ENCODE assay signal across 8 cellular contexts in the genomic region with DNA sequence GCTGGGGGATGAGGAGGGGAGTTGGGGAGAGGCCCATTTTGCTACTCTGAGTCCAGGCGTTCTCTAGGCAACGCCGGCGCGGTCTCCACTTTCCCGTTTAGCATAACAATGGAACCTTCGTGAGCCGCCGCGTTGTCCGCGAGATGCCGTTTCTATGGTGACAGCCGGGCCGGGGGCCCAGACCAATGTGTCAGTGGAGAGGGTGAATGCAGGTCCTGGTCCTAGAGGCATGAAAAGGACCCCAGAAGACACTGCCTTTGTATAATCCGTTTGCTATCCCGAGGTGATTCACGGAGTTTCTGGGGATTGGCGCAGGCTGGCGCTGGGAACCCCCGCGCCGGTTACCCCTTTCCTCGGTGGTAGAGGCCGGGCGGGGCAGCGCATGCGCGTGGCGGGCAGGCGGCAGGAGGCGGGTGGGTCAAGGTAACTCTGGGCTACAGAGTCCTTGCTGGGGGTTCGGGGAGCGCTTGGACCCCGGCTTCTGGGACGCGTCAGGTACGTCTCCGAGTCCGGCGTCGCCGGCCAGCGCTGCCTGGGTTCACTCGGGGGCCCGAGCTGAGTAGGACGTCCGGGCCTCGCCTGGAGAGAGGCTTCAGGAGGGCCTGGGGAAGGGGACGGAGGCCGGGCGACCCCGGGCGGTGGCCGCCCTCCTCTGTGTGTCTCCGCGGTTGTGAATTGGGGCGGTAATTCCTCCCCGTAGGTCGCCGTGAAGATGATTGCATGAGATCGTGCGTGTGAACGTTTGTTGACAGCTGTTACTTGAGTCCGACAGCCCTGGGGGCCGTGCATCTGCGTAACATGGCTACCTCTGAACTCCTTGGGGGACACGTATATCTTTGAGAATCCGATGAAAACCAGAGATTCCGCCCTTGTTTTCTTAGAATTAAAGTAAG. TPM values are rescaled to one million over a fixed set of nuclear protein-coding genes. Genes with fewer than 3 reads are reported as not detected.
DNase-seq lines count a peak whose midpoint lies in the region; ATAC-seq and TF ChIP-seq lines count a peak whose summit lies in the region.

A gene (plus strand): TSS at position 383 of the 893 bp plus-strand sequence. CDS start 11,417 bp downstream, outside the sequence.
A gene (minus strand): TSS at position 137 of the 893 bp plus-strand sequence. CDS start 6,224 bp downstream, outside the sequence.

- no peaks in the 10 kb centered on the region for H3K9me3 Mint-ChIP-seq in immature natural killer cell

- no peaks in the 10 kb centered on the region for H3K27me3 ChIP-seq in smooth muscle cell (ENCODE audit: low read depth)

- peaks cover 15 to 23% of the 10 kb centered on the region in 2 donors for H3K4me1 Mint-ChIP-seq in immature natural killer cell

- H3K36me3 Mint-ChIP-seq in immature natural killer cell, result no peaks in the 10 kb centered on the region

- peak within 1 kb of the TSS; percentile 99 for H3K9ac ChIP-seq in smooth muscle cell (ENCODE audit: low read depth)

- TF ChIP-seq CTCF in AG04449 (IDR thresholded peaks at IDR 0.05; ENCODE audit: insufficient read depth, low read length, missing control alignments), result no peak
- no peak for TF ChIP-seq CTCF in smooth muscle cell (IDR thresholded peaks at IDR 0.05; ENCODE audit: borderline replicate concordance, insufficient read depth, poor library complexity, severe bottlenecking)

- peak within 1 kb of the TSS; percentile 87 for H3K4me3 ChIP-seq in AG04449 (ENCODE audit: low read depth, low read length)
- peak within 1 kb of the TSS; percentile 81 for H3K4me3 ChIP-seq in smooth muscle cell

- H3K4me1 ChIP-seq in smooth muscle cell (ENCODE audit: low read depth), result peaks cover 13% of the 10 kb centered on the region

- peak within 1 kb of the TSS; percentile 96 for H3K4me2 ChIP-seq in smooth muscle cell

- H3K79me2 ChIP-seq in smooth muscle cell (ENCODE audit: low read depth), result peaks cover 35% of the 10 kb centered on the region

- H2AFZ ChIP-seq in smooth muscle cell (ENCODE audit: low read depth), result peak within 1 kb of the TSS; percentile 98

- POLR2A ChIA-PET in AG04449 (lab: Yijun Ruan, JAX), result no interaction called here

- no peak for DNase-seq in AG04449 (ENCODE audit: low read depth, low spot score)
- peak; percentile 89 for DNase-seq in NCI-H2227 treated with DMSO at 0.1 percent for 48 hours (lab: John Stamatoyannopoulos, UW)
- DNase-seq in activated CD4-positive, CD25-positive, alpha-beta regulatory T cell (lab: John Stamatoyannopoulos, UW), result peak; percentile 75 to 80 (median 77)
- peak; percentile 31 to 98 (median 89) for DNase-seq in caudate nucleus (lab: John Stamatoyannopoulos, UW)
- peak; percentile 91 to 92 (median 92) for DNase-seq in immature natural killer cell
- DNase-seq in smooth muscle cell (lab: John Stamatoyannopoulos, UW; ENCODE audit: unreplicated experiment), result peak; percentile 78

- H3K9me3 ChIP-seq in smooth muscle cell (replicated peaks; ENCODE audit: low read depth), result no peaks in the 10 kb centered on the region

- ATAC-seq in GM18873 (IDR thresholded peaks at IDR 0.05; ENCODE audit: low FRiP score, unreplicated experiment) (peak; percentile 58), HG03159 (IDR thresholded peaks at IDR 0.05; ENCODE audit: unreplicated experiment) (peak; percentile 63)

- no peaks in the 10 kb centered on the region for H3F3A ChIP-seq in smooth muscle cell (ENCODE audit: low read depth)

- peak within 1 kb of the TSS; percentile 100 for H3K27ac ChIP-seq in caudate nucleus (ENCODE audit: low read depth, low read length)
- H3K27ac ChIP-seq in smooth muscle cell (ENCODE audit: low read depth), result peak within 1 kb of the TSS; percentile 95

- H3K4me3 Mint-ChIP-seq in immature natural killer cell, result peak within 1 kb of the TSS; percentile 91 to 98 (median 96)

- H4K20me1 ChIP-seq in smooth muscle cell (ENCODE audit: low read depth), result peaks cover 13% of the 10 kb centered on the region

- H3K27me3 Mint-ChIP-seq in immature natural killer cell (ENCODE audit: low read depth in 3 of 3), result peaks cover 2 to 9% (median 4%) of the 10 kb centered on the region in 3 donors

- H3K36me3 ChIP-seq in smooth muscle cell (ENCODE audit: low read depth), result no peaks in the 10 kb centered on the region

- WGBS in smooth muscle cell (ENCODE audit: low lambda C conversion rate), result under 1% methylated on average over 70 of the region's 70 CpGs

- CTCF ChIA-PET in AG04449 (lab: Yijun Ruan, JAX), result interaction anchor here (2.6 kb wide), 1 partner anchor 25 kb away, joined by 12 read pairs; a partner anchor contains a TSS

- peak within 1 kb of the TSS; percentile 94 to 100 (median 98) for H3K27ac Mint-ChIP-seq in immature natural killer cell

RNA-seq across cellular contexts. Expression of the first gene that starts in this region (rescaled TPM):
- polyA plus RNA-seq in immature natural killer cell (1 to 10 TPM; 1.0 to 5.1 (median 4.5) TPM), smooth muscle cell (50.4 and 52.9 TPM in 2 replicates)
- total RNA-seq in smooth muscle cell, result 12.3 and 16.4 TPM in 2 replicates

RNA-seq across cellular contexts. Expression of the second gene that starts in this region (rescaled TPM):
- not detected for polyA plus RNA-seq in immature natural killer cell
- 4.3 and 4.9 TPM in 2 replicates for total RNA-seq in smooth muscle cell
- polyA plus RNA-seq in smooth muscle cell, result 1.5 and 3.8 TPM in 2 replicates
